In the genomic region with DNA sequence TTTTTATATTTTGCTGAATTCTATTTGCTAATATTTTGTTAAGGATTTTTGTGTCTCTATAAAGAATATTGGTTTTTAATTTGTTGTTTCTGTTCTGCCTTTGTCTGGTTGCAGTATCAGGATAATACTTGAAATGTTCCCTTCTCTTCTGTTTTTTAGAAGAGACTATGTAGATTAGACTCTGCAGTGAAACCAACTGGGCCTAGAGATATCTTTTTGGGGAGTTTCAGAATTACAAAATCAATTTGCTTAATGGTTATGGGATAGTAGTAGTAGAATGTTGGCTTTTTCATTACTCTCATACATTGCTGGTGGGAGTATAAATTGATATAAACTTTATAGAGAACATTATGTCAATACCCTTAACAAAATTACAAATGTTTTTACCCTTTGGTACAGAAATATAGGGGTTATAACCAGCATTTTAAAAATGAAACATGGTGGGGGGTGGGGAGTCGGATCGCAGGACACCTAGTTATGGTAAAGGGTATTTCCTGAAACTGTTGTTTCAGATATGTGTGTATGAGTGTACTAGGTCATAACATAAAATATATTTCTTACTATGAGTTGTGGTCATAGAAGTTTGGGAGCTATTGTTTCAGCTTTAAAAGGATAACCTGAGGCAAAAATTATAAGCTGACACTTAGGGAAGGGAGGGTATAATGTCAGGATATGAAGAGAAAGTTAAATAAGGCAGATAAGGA, we compare ENCODE assay signal across 16 cellular contexts. TPM values are rescaled to one million over a fixed set of nuclear protein-coding genes. Genes with fewer than 3 reads are reported as not detected.
DNase-seq lines count a peak whose midpoint lies in the region; ATAC-seq, FAIRE-seq and TF ChIP-seq lines count a peak whose summit lies in the region.
"Had no signal": no experiment of that assay in that cellular context is flagged by ENCODE, and none has a peak within 500 bp of the region (broad histone marks: within the 10 kb centered on the region; RNA-seq: fewer than 3 reads in every experiment).

No MANE protein-coding gene starts in this region.

- peak overlapping the region; percentile 12 for H3K27ac Mint-ChIP-seq in astrocyte (ENCODE audit: unreplicated experiment)
- H3K27ac Mint-ChIP-seq in stimulated activated memory B cell treated with anti-CD40 and anti-IgM and Interleukin-4, amounts not matched to agents 10 μg/mL and 1 μg/mL and 100 μg/mL, for 72 hours, result no peak overlapping the region
- H3K27ac Mint-ChIP-seq: CD14-positive monocyte, T-cell had no signal

- no peak overlapping the region for H3K9ac ChIP-seq in astrocyte (ENCODE audit: low read length)

- TF ChIP-seq CTCF in astrocyte (IDR thresholded peaks at IDR 0.05; ENCODE audit: insufficient read depth, low read depth, low read length), result no peak
- no peak for TF ChIP-seq CTCF in heart left ventricle (IDR thresholded peaks at IDR 0.05)

- H3K4me3 ChIP-seq in astrocyte (ENCODE audit: insufficient read depth, low read depth, low read length) (no peak overlapping the region), heart left ventricle (no peak overlapping the region)
- H3K4me3 ChIP-seq: testis had no signal

- H3K9me3 Mint-ChIP-seq in astrocyte (ENCODE audit: unreplicated experiment), result peaks cover 2% of the 10 kb centered on the region
- peaks cover 3% of the 10 kb centered on the region for H3K9me3 Mint-ChIP-seq in stimulated activated memory B cell treated with anti-CD40 and anti-IgM and Interleukin-4, amounts not matched to agents 10 μg/mL and 1 μg/mL and 100 μg/mL, for 72 hours

- H3K9me3 ChIP-seq in astrocyte (ENCODE audit: insufficient read depth, low read depth, low read length) (no peaks in the 10 kb centered on the region), heart left ventricle (no peaks in the 10 kb centered on the region)
- H3K9me3 ChIP-seq: testis had no signal

- ATAC-seq in GM18868 (IDR thresholded peaks at IDR 0.05; ENCODE audit: unreplicated experiment) (peak; percentile 87), GM21447 (IDR thresholded peaks at IDR 0.05; ENCODE audit: unreplicated experiment) (peak; percentile 65), HG03039 (IDR thresholded peaks at IDR 0.05; ENCODE audit: unreplicated experiment) (peak; percentile 78), heart left ventricle (no peak)
- ATAC-seq in stimulated activated memory B cell treated with anti-CD40 and anti-IgM and Interleukin-4, amounts not matched to agents 10 μg/mL and 1 μg/mL and 100 μg/mL, for 72 hours, result no peak
- ATAC-seq: activated CD4-positive, CD25-positive, alpha-beta regulatory T cell treated with anti-CD3 and anti-CD28 coated beads, Interleukin-2, amount 50 U/mL, for 24 hours; left colon; T-cell had no signal

- peaks cover 13% of the 10 kb centered on the region for H4K20me1 ChIP-seq in astrocyte (ENCODE audit: insufficient read depth, low read length)

- DNase-seq in astrocyte (ENCODE audit: low read depth) (no peak), heart left ventricle (no peak)
- no peak for DNase-seq in stimulated activated CD8-positive, alpha-beta memory T cell treated with anti-CD3 and anti-CD28 coated beads, Interleukin-4, amount 100 ng/mL, for 48 hours
- DNase-seq: activated T-cell treated with anti-CD3 and anti-CD28 coated beads, Interleukin-2, amount 50 U/mL, for 1 hour; glutamatergic neuron; left colon; NCI-H1105 treated with DMSO at 0.1 percent for 48 hours; NCI-H510A; T-cell; testis had no signal

- no peaks in the 10 kb centered on the region for H3K27me3 ChIP-seq in astrocyte (ENCODE audit: insufficient read depth, low read length)
- no peaks in the 10 kb centered on the region for H3K27me3 ChIP-seq in heart left ventricle
- H3K27me3 ChIP-seq: testis had no signal

- TF ChIP-seq POLR2A in heart left ventricle (IDR thresholded peaks at IDR 0.05), result no peak

- H3K4me1 Mint-ChIP-seq in astrocyte (ENCODE audit: low read depth, unreplicated experiment), result no peaks in the 10 kb centered on the region
- H3K4me1 Mint-ChIP-seq in stimulated activated memory B cell treated with anti-CD40 and anti-IgM and Interleukin-4, amounts not matched to agents 10 μg/mL and 1 μg/mL and 100 μg/mL, for 72 hours, result peaks cover 28% of the 10 kb centered on the region
- H3K4me1 Mint-ChIP-seq: CD14-positive monocyte had no signal

- no peak overlapping the region for H2AFZ ChIP-seq in astrocyte (ENCODE audit: low read depth, low read length)

- no peaks in the 10 kb centered on the region for H3K36me3 ChIP-seq in astrocyte (ENCODE audit: insufficient read depth, low read length)
- H3K36me3 ChIP-seq in heart left ventricle, result no peaks in the 10 kb centered on the region

- H3K4me3 Mint-ChIP-seq in astrocyte (ENCODE audit: unreplicated experiment), result no peak overlapping the region
- no peak overlapping the region for H3K4me3 Mint-ChIP-seq in stimulated activated memory B cell treated with anti-CD40 and anti-IgM and Interleukin-4, amounts not matched to agents 10 μg/mL and 1 μg/mL and 100 μg/mL, for 72 hours
- H3K4me3 Mint-ChIP-seq: CD14-positive monocyte, T-cell had no signal

- no peaks in the 10 kb centered on the region for H3K4me1 ChIP-seq in astrocyte (ENCODE audit: insufficient read depth, low read length)
- no peaks in the 10 kb centered on the region for H3K4me1 ChIP-seq in heart left ventricle
- H3K4me1 ChIP-seq: testis had no signal

- H3K79me2 ChIP-seq in astrocyte (ENCODE audit: insufficient read depth, low read length), result peaks cover 66% of the 10 kb centered on the region

- H3K27ac ChIP-seq in astrocyte (ENCODE audit: low read depth, low read length) (no peak overlapping the region), heart left ventricle (no peak overlapping the region)
- H3K27ac ChIP-seq: testis had no signal

- no peak for FAIRE-seq in astrocyte (lab: Jason Lieb, UNC)

- H3K4me2 ChIP-seq in astrocyte (ENCODE audit: low read length), result no peak overlapping the region

- WGBS in heart left ventricle, 4 donors, result 95 to 100% (median 98%) methylated on average over 2 of the region's 2 CpGs

- peaks cover 5% of the 10 kb centered on the region for H3K36me3 Mint-ChIP-seq in astrocyte (ENCODE audit: low read depth, unreplicated experiment)
- peaks cover 49% of the 10 kb centered on the region for H3K36me3 Mint-ChIP-seq in stimulated activated memory B cell treated with anti-CD40 and anti-IgM and Interleukin-4, amounts not matched to agents 10 μg/mL and 1 μg/mL and 100 μg/mL, for 72 hours

- H3K27me3 Mint-ChIP-seq in astrocyte (ENCODE audit: low read depth, unreplicated experiment), result no peaks in the 10 kb centered on the region
- no peaks in the 10 kb centered on the region for H3K27me3 Mint-ChIP-seq in stimulated activated memory B cell treated with anti-CD40 and anti-IgM and Interleukin-4, amounts not matched to agents 10 μg/mL and 1 μg/mL and 100 μg/mL, for 72 hours
- H3K27me3 Mint-ChIP-seq: T-cell had no signal

- intact Hi-C loops in heart left ventricle (cut with DNase I), result no loop called here

RNA-seq across cellular contexts. Expression of gene CLOCK, which starts 29.0 kb away (rescaled TPM):
- total RNA-seq in astrocyte (20.4 and 21.4 TPM in 2 replicates), heart left ventricle (10 to 100 TPM; 27.3 to 42.1 (median 33.2) TPM)
- polyA plus RNA-seq in heart left ventricle, result 10 to 100 TPM in 1 of 2 donors, 1 to 10 TPM in 1; 8.3 to 20.3 TPM

Comparison
In these comparisons a context has a peak if more than half of its experiments do, and no peak if none do; other contexts are left out.
1. ATAC-seq: peak in GM18868 (single experiment), GM21447 (single experiment) and HG03039 (single experiment); none in heart left ventricle (0 of 4) and stimulated activated memory B cell treated with anti-CD40 and anti-IgM and Interleukin-4, amounts not matched to agents 10 μg/mL and 1 μg/mL and 100 μg/mL, for 72 hours (single experiment).